Comparison of ENCODE assay signal across 8 cellular contexts in the genomic region with DNA sequence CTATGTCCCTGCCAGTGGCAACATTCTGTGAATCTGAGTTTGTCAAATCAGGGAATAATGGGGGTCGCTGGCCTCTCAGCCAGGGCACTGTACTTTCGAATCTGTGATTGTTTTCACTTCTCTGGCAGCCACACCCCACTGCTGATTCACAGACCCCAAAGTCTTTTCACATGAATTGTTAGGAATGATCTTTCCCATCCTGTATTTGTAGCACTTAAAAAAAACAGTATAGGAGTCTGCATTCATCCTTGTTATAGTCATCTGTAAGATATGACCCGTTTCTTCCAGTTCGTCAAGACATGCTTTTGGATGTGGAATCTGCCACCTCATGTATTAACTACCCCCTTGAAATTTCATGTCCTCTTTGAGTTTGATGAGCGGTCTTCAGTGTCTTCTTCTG. TPM values are rescaled to one million over a fixed set of nuclear protein-coding genes. Genes with fewer than 3 reads are reported as not detected.
DNase-seq lines count a peak whose midpoint lies in the region; ATAC-seq and TF ChIP-seq lines count a peak whose summit lies in the region.

No MANE protein-coding gene starts in this region.

- H3K4me3 Mint-ChIP-seq in brain (peak overlapping the region; percentile 96 to 99 (median 97)), memory B cell (peak overlapping the region; percentile 87)

- TF ChIP-seq CTCF in heart right ventricle (IDR thresholded peaks at IDR 0.05), result no peak
- TF ChIP-seq CTCF in brain (conservative IDR thresholded peaks at IDR 0.05), result no peak

- 46 to 47% methylated on average over 5 of the region's 5 CpGs for WGBS in heart right ventricle, 2 donors
- 44% methylated on average over 5 of the region's 5 CpGs for WGBS in urinary bladder

- H3K27ac Mint-ChIP-seq in brain (peak overlapping the region; percentile 98 to 100 (median 100)), memory B cell (peak overlapping the region; percentile 97)

- DNase-seq in heart right ventricle (no peak), cardiac septum (ENCODE audit: low spot score) (no peak), memory B cell (ENCODE audit: low spot score in 2 of 2) (no peak), NOMO-1 treated with dmso at 0.1 percent for 144 hours (lab: John Stamatoyannopoulos, UW; ENCODE audit: unreplicated experiment) (no peak), GDM1 (lab: John Stamatoyannopoulos, UW) (no peak)

- no peak for ATAC-seq in heart right ventricle
- ATAC-seq in memory B cell (ENCODE audit: low read depth), result no peak
- no peak for ATAC-seq in HG02885 (IDR thresholded peaks at IDR 0.05; ENCODE audit: poor library complexity, unreplicated experiment)

- H3K27me3 ChIP-seq in heart right ventricle, result no peaks in the 10 kb centered on the region

- H3K4me1 Mint-ChIP-seq in brain (peaks cover 43% of the 10 kb centered on the region), memory B cell (peaks cover 58% of the 10 kb centered on the region)

- H3K4me3 ChIP-seq in heart right ventricle (peak overlapping the region in 9 of 10 donors; percentile 75 to 99 (median 88)), urinary bladder (ENCODE audit: low read depth, low read length) (peak overlapping the region; percentile 55)

- H3K27ac ChIP-seq in heart right ventricle (peak overlapping the region in 6 of 10 donors; percentile 92 to 98 (median 96)), urinary bladder (ENCODE audit: low read depth) (no peak overlapping the region)

- peaks cover 0 to 7% (median 0%) of the 10 kb centered on the region in 5 experiments for H3K9me3 Mint-ChIP-seq in brain
- no peaks in the 10 kb centered on the region for H3K9me3 Mint-ChIP-seq in memory B cell

- peaks cover 0 to 36% (median 21%) of the 10 kb centered on the region in 9 donors for H3K36me3 ChIP-seq in heart right ventricle
- H3K36me3 ChIP-seq in urinary bladder (ENCODE audit: insufficient read depth), result peaks cover 2% of the 10 kb centered on the region

- peaks cover 20% of the 10 kb centered on the region for H3K27me3 Mint-ChIP-seq in brain
- no peaks in the 10 kb centered on the region for H3K27me3 Mint-ChIP-seq in memory B cell

- intact Hi-C loops in heart right ventricle (cut with DNase I) (loop anchor here in 2 of 10 donors (2.0 to 5.0 kb wide), 2 partner anchors 61 to 63 kb away; a partner anchor contains a TSS), cardiac septum (cut with DNase I) (loop anchor here (5.0 kb wide), 1 partner anchor 77 kb away; a partner anchor contains a TSS)

- no peaks in the 10 kb centered on the region for H3K9me3 ChIP-seq in heart right ventricle

- H3K4me1 ChIP-seq in heart right ventricle, result peaks cover 7 to 82% (median 36%) of the 10 kb centered on the region in 9 donors
- H3K4me1 ChIP-seq in urinary bladder (ENCODE audit: insufficient read depth), result no peaks in the 10 kb centered on the region

- H3K36me3 Mint-ChIP-seq in brain, result peaks cover 24% of the 10 kb centered on the region
- H3K36me3 Mint-ChIP-seq in memory B cell, result peaks cover 12% of the 10 kb centered on the region

RNA-seq across cellular contexts. Expression of a gene that starts 0.9 kb away (rescaled TPM):
- total RNA-seq in heart right ventricle (10 to 100 TPM; 40.4 to 93.4 (median 44.5) TPM), cardiac septum (45.0 TPM), urinary bladder (41.8 TPM)
- polyA plus RNA-seq in heart right ventricle (10 to 100 TPM; 76.8 to 99.8 TPM), brain (ENCODE audit: insufficient read depth, low read depth, low replicate concordance) (79.7 TPM), urinary bladder (93.8 TPM)
